Comparison of ENCODE assay signal across 2 cellular contexts in the genomic region with DNA sequence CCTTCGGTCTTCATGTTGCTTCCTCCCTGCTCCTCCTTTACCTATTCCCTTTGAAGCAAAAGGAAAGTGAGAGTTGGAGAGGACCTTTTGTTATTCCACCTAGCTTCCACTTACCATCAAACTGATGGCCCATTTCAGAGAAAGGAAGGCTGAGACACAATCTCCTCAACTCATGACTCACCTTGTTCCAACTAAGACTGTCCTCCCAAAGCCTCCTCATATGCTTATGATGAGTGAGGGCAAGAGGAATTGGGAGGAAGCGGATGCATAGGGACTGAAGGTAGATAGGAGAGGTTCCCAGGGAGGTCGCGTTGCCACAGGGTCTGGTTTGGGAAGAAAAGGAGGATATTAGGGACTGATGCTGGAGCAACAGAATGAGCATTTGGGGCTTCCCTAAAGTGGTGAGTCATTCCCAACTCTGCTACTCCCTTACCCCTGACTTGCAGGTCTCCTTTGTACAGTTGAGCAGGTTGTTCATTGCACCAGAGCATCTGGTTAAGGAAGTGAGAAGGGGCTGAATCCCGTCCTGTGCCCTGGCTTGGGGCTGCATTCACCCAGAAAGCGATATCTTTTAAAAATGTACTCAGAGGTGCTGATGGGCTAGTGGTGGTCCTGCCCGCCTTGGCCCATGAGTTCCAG.
A peak's percentile ranks its signal among the peaks of the same experiment; 100 is the strongest.
TF ChIP-seq lines count a peak whose summit lies in the region.

No MANE protein-coding gene starts in this region.

TF ChIP-seq in HEK293, 187 proteins besides CTCF, POLR2A, EP300 and RAD21:
- TF ChIP-seq ZBTB48 (tag by site-specific recombination; IDR thresholded peaks at IDR 0.05), result 0 out of 2 replicates have a peak, but pooled peaks have one; percentile 37
- no peak for TF ChIP-seq KLF10 (tag by site-specific recombination; IDR thresholded peaks at IDR 0.05)
- TF ChIP-seq GLI4 (tag by site-specific recombination; IDR thresholded peaks at IDR 0.05), result no peak
- TF ChIP-seq ZNF530 (tag by site-specific recombination; IDR thresholded peaks at IDR 0.05; ENCODE audit: low read depth), result no peak

TF ChIP-seq in GM12878, 131 proteins besides CTCF, POLR2A, EP300 and RAD21:
- TF ChIP-seq, protein P1, sequence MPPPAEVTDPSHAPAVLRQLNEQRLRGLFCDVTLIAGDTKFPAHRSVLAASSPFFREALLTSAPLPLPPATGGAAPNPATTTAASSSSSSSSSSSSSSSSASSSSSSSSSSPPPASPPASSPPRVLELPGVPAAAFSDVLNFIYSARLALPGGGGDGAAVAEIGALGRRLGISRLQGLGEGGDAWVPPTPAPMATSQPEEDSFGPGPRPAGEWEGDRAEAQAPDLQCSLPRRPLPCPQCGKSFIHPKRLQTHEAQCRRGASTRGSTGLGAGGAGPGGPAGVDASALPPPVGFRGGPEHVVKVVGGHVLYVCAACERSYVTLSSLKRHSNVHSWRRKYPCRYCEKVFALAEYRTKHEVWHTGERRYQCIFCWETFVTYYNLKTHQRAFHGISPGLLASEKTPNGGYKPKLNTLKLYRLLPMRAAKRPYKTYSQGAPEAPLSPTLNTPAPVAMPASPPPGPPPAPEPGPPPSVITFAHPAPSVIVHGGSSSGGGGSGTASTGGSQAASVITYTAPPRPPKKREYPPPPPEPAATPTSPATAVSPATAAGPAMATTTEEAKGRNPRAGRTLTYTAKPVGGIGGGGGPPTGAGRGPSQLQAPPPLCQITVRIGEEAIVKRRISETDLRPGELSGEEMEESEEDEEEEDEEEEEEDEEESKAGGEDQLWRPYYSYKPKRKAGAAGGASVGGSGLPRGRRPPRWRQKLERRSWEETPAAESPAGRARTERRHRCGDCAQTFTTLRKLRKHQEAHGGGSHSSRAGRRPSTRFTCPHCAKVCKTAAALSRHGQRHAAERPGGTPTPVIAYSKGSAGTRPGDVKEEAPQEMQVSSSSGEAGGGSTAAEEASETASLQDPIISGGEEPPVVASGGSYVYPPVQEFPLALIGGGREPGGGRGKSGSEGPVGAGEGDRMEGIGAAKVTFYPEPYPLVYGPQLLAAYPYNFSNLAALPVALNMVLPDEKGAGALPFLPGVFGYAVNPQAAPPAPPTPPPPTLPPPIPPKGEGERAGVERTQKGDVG (CRISPR knock-in tag; IDR thresholded peaks at IDR 0.05), result no peak
- TF ChIP-seq CREM (IDR thresholded peaks at IDR 0.05; ENCODE audit: low read depth) (no peak), SP1 (IDR thresholded peaks at IDR 0.05; ENCODE audit: low read depth, low read length) (no peak), IKZF2 (IDR thresholded peaks at IDR 0.05) (peak in 1 of 2 experiments; percentile 12; a peak in 1 of 4 replicates), ZZZ3 (IDR thresholded peaks at IDR 0.05; ENCODE audit: control insufficient read depth, insufficient read length, low read depth) (no peak), IKZF1 (conservative IDR thresholded peaks at IDR 0.05) (0 out of 2 replicates have a peak, but pooled peaks have one; percentile 11), SREBF2 (IDR thresholded peaks at IDR 0.05; ENCODE audit: low read length) (no peak), FOXM1 (IDR thresholded peaks at IDR 0.05; ENCODE audit: low read depth, low read length) (no peak), NR2C1 (IDR thresholded peaks at IDR 0.05) (no peak), STAT3 (IDR thresholded peaks at IDR 0.05; ENCODE audit: low read depth, low read length) (no peak), CEBPB (IDR thresholded peaks at IDR 0.05; ENCODE audit: borderline replicate concordance in 1 of 2, low read depth in 2 of 2, low read length in 2 of 2) (no peak), ZBED1 (IDR thresholded peaks at IDR 0.05; ENCODE audit: borderline replicate concordance) (no peak), MYB (IDR thresholded peaks at IDR 0.05; ENCODE audit: borderline replicate concordance, low read depth, low read length) (no peak)
- TF ChIP-seq, protein P2, sequence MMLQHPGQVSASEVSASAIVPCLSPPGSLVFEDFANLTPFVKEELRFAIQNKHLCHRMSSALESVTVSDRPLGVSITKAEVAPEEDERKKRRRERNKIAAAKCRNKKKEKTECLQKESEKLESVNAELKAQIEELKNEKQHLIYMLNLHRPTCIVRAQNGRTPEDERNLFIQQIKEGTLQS (IDR thresholded peaks at IDR 0.05; ENCODE audit: borderline replicate concordance, extremely low read depth, low read depth, low read length), result no peak
